8 cellular contexts compared by ENCODE assay signal in the genomic region with DNA sequence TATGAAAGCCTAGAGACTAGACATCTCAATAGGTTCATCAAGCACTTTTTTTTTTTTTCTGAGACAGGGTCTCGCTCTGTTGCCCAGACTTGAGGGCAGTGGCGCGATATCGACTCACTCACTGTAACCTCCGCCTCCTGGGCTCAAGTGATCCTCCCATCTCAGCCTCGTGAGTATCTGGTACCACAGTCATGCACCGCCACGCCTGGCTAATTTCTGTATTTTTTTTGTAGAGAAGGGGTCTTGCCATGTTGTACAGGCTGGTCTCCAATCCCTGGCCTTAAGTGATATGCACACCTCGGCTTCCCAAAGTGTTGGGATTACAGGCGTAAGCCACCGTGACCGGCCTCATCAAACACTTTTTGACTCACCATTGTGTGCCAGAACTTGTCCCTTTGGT. TPM values are rescaled to one million over a fixed set of nuclear protein-coding genes. Genes with fewer than 3 reads are reported as not detected.
A peak's percentile ranks its signal among the peaks of the same experiment; 100 is the strongest.
DNase-seq lines count a peak whose midpoint lies in the region; ATAC-seq and TF ChIP-seq lines count a peak whose summit lies in the region.

No MANE protein-coding gene starts in this region.

- no peak for TF ChIP-seq POLR2A in body of pancreas (IDR thresholded peaks at IDR 0.05)

- WGBS in body of pancreas, 2 donors = 73 to 78% methylated on average over 12 of the region's 12 CpGs

- peak overlapping the region; percentile 83 for H3K27ac ChIP-seq in C4-2B
- H3K27ac ChIP-seq in body of pancreas = peak overlapping the region; percentile 20 to 77 (median 60)

- no peaks in the 10 kb centered on the region for H3K27me3 ChIP-seq in body of pancreas
- H3K27me3 ChIP-seq in mucosa of stomach (ENCODE audit: control insufficient read depth, insufficient read depth, low read length) = no peaks in the 10 kb centered on the region

- peak; percentile 6 for ATAC-seq in HG03280 (IDR thresholded peaks at IDR 0.05; ENCODE audit: unreplicated experiment)
- no peak for ATAC-seq in body of pancreas

- no peak for DNase-seq in body of pancreas
- DNase-seq in NCI-H82 treated with DMSO at 0.1 percent for 48 hours (lab: John Stamatoyannopoulos, UW; ENCODE audit: unreplicated experiment) = no peak
- DNase-seq in stimulated activated CD4-positive, alpha-beta T cell treated with anti-CD3 and anti-CD28 coated beads, Interleukin-4, amount 100 ng/mL, for 4 hours = no peak
- DNase-seq in DMS79 treated with DMSO at 0.1 percent for 48 hours (lab: John Stamatoyannopoulos, UW) = no peak
- DNase-seq in NCI-H187 treated with DMSO at 0.1 percent for 48 hours (lab: John Stamatoyannopoulos, UW) = no peak

- no peaks in the 10 kb centered on the region for H3K9me3 ChIP-seq in body of pancreas
- H3K9me3 ChIP-seq in mucosa of stomach (ENCODE audit: control insufficient read depth, low read length) = no peaks in the 10 kb centered on the region

- TF ChIP-seq CTCF in C4-2B (conservative IDR thresholded peaks at IDR 0.05) (no peak), body of pancreas (IDR thresholded peaks at IDR 0.05) (no peak)

- intact Hi-C loops in body of pancreas (cut with DNase I) = no loop called here

- H3K9ac ChIP-seq in mucosa of stomach (ENCODE audit: low read length) = peak overlapping the region; percentile 70

- peak overlapping the region; percentile 61 to 97 for H3K4me3 ChIP-seq in body of pancreas
- peak overlapping the region; percentile 52 for H3K4me3 ChIP-seq in mucosa of stomach (ENCODE audit: low read length)

- H3K36me3 ChIP-seq in body of pancreas (replicated peaks in 1 of 2; ENCODE audit: insufficient read depth in 1 of 2, low read depth in 2 of 2) = peaks cover 0 to 7% of the 10 kb centered on the region in 2 donors
- H3K36me3 ChIP-seq in mucosa of stomach (ENCODE audit: control insufficient read depth, insufficient read depth, low read length) = no peaks in the 10 kb centered on the region

- H3K4me1 ChIP-seq in body of pancreas (peaks cover 24% of the 10 kb centered on the region), mucosa of stomach (ENCODE audit: control insufficient read depth, insufficient read depth, low read length) (peaks cover 13% of the 10 kb centered on the region)

RNA-seq across cellular contexts. Expression of a gene that starts 0.6 kb away (rescaled TPM):
- total RNA-seq in body of pancreas = 1 to 10 TPM; 8.9 to 9.6 TPM

RNA-seq across cellular contexts. Expression of a gene that starts 10.3 kb away (rescaled TPM):
- 10 to 100 TPM; 46.1 to 62.8 TPM for total RNA-seq in body of pancreas

RNA-seq across cellular contexts. Expression of a gene that starts 17.3 kb away (rescaled TPM):
- not detected for total RNA-seq in body of pancreas

RNA-seq across cellular contexts. Expression of a gene that starts 22.4 kb away (rescaled TPM):
- not detected for total RNA-seq in body of pancreas

RNA-seq across cellular contexts. Expression of a gene that starts 29.5 kb away (rescaled TPM):
- under 1 TPM in 1 of 2 donors, not detected in 1; 0.52 TPM for total RNA-seq in body of pancreas
